ENCODE assay signal across 19 cellular contexts in the genomic region with DNA sequence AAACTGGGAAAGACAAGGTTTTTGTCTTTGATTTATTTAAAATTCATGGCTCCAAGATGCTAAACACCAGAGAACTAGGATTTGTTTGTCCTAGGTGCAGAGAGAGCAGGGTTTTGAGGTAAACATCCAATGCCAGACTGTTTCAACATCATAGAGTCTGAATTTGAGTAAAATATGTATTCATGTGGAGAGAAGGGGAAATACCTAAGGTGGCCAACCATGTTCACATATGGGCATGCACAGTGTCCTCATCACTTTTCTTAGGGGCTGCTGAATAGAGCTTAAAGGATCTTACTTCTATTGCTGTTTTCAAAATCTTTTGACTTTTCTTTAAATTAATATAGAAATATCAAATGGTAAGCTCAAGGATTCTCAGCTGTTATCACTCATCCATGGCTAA.
A peak's percentile ranks its signal among the peaks of the same experiment; 100 is the strongest.
DNase-seq lines count a peak whose midpoint lies in the region; ATAC-seq, FAIRE-seq and TF ChIP-seq lines count a peak whose summit lies in the region.
"Had no signal": no experiment of that assay in that cellular context is flagged by ENCODE, and none has a peak within 500 bp of the region (broad histone marks: within the 10 kb centered on the region; RNA-seq: fewer than 3 reads in every experiment).

No MANE protein-coding gene starts in this region.

- peaks cover 40% of the 10 kb centered on the region for H3K36me3 Mint-ChIP-seq in nephron (ENCODE audit: low read depth)
- H3K36me3 Mint-ChIP-seq in activated naive CD8-positive, alpha-beta T cell treated with anti-CD3 and anti-CD28 coated beads, Interleukin-2, amount 50 U/mL, for 24 hours (ENCODE audit: low read depth): no peaks in the 10 kb centered on the region
- H3K36me3 Mint-ChIP-seq: CD8-positive, alpha-beta T cell had no signal

- H3K9me3 Mint-ChIP-seq in nephron: no peaks in the 10 kb centered on the region
- H3K9me3 Mint-ChIP-seq in activated naive CD8-positive, alpha-beta T cell treated with anti-CD3 and anti-CD28 coated beads, Interleukin-2, amount 50 U/mL, for 24 hours: no peaks in the 10 kb centered on the region
- H3K9me3 Mint-ChIP-seq: activated T-helper 2 cell treated with anti-CD3 and anti-CD28 coated beads, Interferon-gamma antibody, Interleukin-2, Interleukin-4, amounts not matched to agents 10 μg/mL and 5 μg/mL and 100 μg/mL, durations not matched to agents 14 hours and 24 hours and 36 hours; CD8-positive, alpha-beta T cell had no signal

- no peak overlapping the region for H3K4me3 Mint-ChIP-seq in nephron
- H3K4me3 Mint-ChIP-seq in activated naive CD8-positive, alpha-beta T cell treated with anti-CD3 and anti-CD28 coated beads, Interleukin-2, amount 50 U/mL, for 24 hours: no peak overlapping the region
- H3K4me3 Mint-ChIP-seq: CD8-positive, alpha-beta T cell had no signal

- no peak for TF ChIP-seq CTCF in nephron (IDR thresholded peaks at IDR 0.05; ENCODE audit: unreplicated experiment in 3 of 3)

- H3K4me1 Mint-ChIP-seq in nephron: peaks cover 61% of the 10 kb centered on the region
- no peaks in the 10 kb centered on the region for H3K4me1 Mint-ChIP-seq in activated naive CD8-positive, alpha-beta T cell treated with anti-CD3 and anti-CD28 coated beads, Interleukin-2, amount 50 U/mL, for 24 hours

- no peak for FAIRE-seq in HTR-8/SVneo (lab: Jason Lieb, UNC)
- FAIRE-seq: urothelium cell line had no signal

- ATAC-seq in GM18520 (IDR thresholded peaks at IDR 0.05; ENCODE audit: unreplicated experiment) (peak; percentile 35), GM21447 (IDR thresholded peaks at IDR 0.05; ENCODE audit: unreplicated experiment) (peak; percentile 29), HG03442 (IDR thresholded peaks at IDR 0.05; ENCODE audit: unreplicated experiment) (peak; percentile 30)
- no peak for ATAC-seq in activated naive CD8-positive, alpha-beta T cell treated with anti-CD3 and anti-CD28 coated beads, Interleukin-2, amount 50 U/mL, for 24 hours
- ATAC-seq: CD8-positive, alpha-beta T cell; left lung; Panc1; right lobe of liver had no signal

- in situ Hi-C loops in G401 (cut with HindIII; ENCODE audit: low sequenced_read_pairs): no loop called here

- peak overlapping the region in 2 of 3 experiments; percentile 60 to 77 for H3K27ac Mint-ChIP-seq in nephron
- no peak overlapping the region for H3K27ac Mint-ChIP-seq in activated naive CD8-positive, alpha-beta T cell treated with anti-CD3 and anti-CD28 coated beads, Interleukin-2, amount 50 U/mL, for 24 hours
- H3K27ac Mint-ChIP-seq: CD8-positive, alpha-beta T cell had no signal

- no peaks in the 10 kb centered on the region for H3K27me3 Mint-ChIP-seq in nephron (ENCODE audit: low read depth)
- H3K27me3 Mint-ChIP-seq in activated naive CD8-positive, alpha-beta T cell treated with anti-CD3 and anti-CD28 coated beads, Interleukin-2, amount 50 U/mL, for 24 hours: no peaks in the 10 kb centered on the region

- no peak for DNase-seq in activated naive CD8-positive, alpha-beta T cell treated with anti-CD3 and anti-CD28 coated beads, Interleukin-2, amount 50 U/mL, for 24 hours
- no peak for DNase-seq in G401 (ENCODE audit: low spot score)
- DNase-seq in HTR-8/SVneo (ENCODE audit: insufficient read length, low spot score): no peak
- no peak for DNase-seq in effector CD4-positive, alpha-beta T cell
- DNase-seq: activated CD4-positive, CD25-positive, alpha-beta regulatory T cell treated with anti-CD3 and anti-CD28 coated beads, Interleukin-2, amount 50 U/mL, for 72 hours; CD8-positive, alpha-beta T cell; DND-41; GOT3; left lung; NCI-H146; right lobe of liver; T-helper 9 cell had no signal
